In the genomic region with DNA sequence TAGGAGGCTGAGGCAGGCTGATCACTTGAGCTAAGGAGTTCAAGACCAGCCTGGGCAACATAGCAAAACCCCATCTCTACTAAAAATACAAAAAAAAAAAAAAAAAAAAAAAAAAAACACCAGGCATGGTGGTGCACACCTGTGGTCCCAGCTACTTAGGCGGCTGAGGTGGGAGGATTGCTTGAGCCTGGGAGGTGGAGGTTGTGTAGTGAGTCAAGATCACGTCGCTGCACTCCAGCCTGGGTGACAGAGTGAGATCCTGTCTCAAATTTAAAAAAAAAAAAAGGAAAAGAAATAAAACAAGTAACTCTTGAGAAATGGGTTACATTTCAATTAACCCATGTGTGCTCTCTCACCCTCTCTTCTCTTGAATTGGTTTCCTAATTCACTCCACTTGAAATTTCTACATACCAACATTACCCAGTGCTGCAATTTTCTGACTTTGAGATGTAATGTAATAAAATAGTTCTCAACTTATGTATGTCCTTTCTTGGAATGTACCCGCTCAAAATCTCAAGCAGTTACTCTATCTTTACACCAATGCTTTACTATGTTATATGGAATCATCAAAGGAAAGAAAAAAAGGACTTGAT, we compare ENCODE assay signal across 17 cellular contexts. TPM values are rescaled to one million over a fixed set of nuclear protein-coding genes. Genes with fewer than 3 reads are reported as not detected.
A peak's percentile ranks its signal among the peaks of the same experiment; 100 is the strongest.
DNase-seq lines count a peak whose midpoint lies in the region; ATAC-seq and TF ChIP-seq lines count a peak whose summit lies in the region.
"Had no signal": no experiment of that assay in that cellular context is flagged by ENCODE, and none has a peak within 500 bp of the region (broad histone marks: within the 10 kb centered on the region; RNA-seq: fewer than 3 reads in every experiment).

No MANE protein-coding gene starts in this region.

- H3K9ac ChIP-seq in adipocyte (ENCODE audit: low read length), result no peak overlapping the region
- H3K9ac ChIP-seq: BLaER1 had no signal

- H3K4me1 Mint-ChIP-seq in activated naive CD8-positive, alpha-beta T cell (ENCODE audit: low read depth), result peaks cover 13% of the 10 kb centered on the region
- H3K4me1 Mint-ChIP-seq in activated naive CD8-positive, alpha-beta T cell treated with anti-CD3 and anti-CD28 coated beads, Interleukin-2, amount 50 U/mL, for 24 hours, result peaks cover 10% of the 10 kb centered on the region
- H3K4me1 Mint-ChIP-seq in natural killer cell treated with Interleukin-12 subunit alpha and Interleukin-12 subunit beta and Interleukin-15 and Interleukin-18, amount 100 ng/mL, for 72 hours (ENCODE audit: low read depth in 2 of 2), result peaks cover 0 to 4% of the 10 kb centered on the region in 2 donors
- H3K4me1 Mint-ChIP-seq: GM23338, H9 had no signal

- H3K4me3 ChIP-seq in adipocyte (ENCODE audit: low read length) (no peak overlapping the region), lung (no peak overlapping the region)
- H3K4me3 ChIP-seq: BLaER1, GM23338 had no signal

- no peak overlapping the region for H3K4me3 Mint-ChIP-seq in activated naive CD8-positive, alpha-beta T cell
- no peak overlapping the region for H3K4me3 Mint-ChIP-seq in activated naive CD8-positive, alpha-beta T cell treated with anti-CD3 and anti-CD28 coated beads, Interleukin-2, amount 50 U/mL, for 24 hours
- no peak overlapping the region for H3K4me3 Mint-ChIP-seq in natural killer cell treated with Interleukin-12 subunit alpha and Interleukin-12 subunit beta and Interleukin-15 and Interleukin-18, amount 100 ng/mL, for 72 hours
- H3K4me3 Mint-ChIP-seq: CD14-positive monocyte; CD4-positive, alpha-beta memory T cell; GM23338; H9 had no signal

- no peaks in the 10 kb centered on the region for H3K9me3 ChIP-seq in adipocyte (ENCODE audit: control insufficient read depth, low read length)
- no peaks in the 10 kb centered on the region for H3K9me3 ChIP-seq in lung (ENCODE audit: control insufficient read depth in 2 of 2, insufficient read depth in 1 of 2, low read length in 1 of 2)
- H3K9me3 ChIP-seq: BLaER1 had no signal

- intact Hi-C loops in left colon (cut with DNase I, micrococcal nuclease), result no loop called here

- no peaks in the 10 kb centered on the region for H3K27me3 Mint-ChIP-seq in activated naive CD8-positive, alpha-beta T cell
- H3K27me3 Mint-ChIP-seq in activated naive CD8-positive, alpha-beta T cell treated with anti-CD3 and anti-CD28 coated beads, Interleukin-2, amount 50 U/mL, for 24 hours, result no peaks in the 10 kb centered on the region
- no peaks in the 10 kb centered on the region for H3K27me3 Mint-ChIP-seq in natural killer cell treated with Interleukin-12 subunit alpha and Interleukin-12 subunit beta and Interleukin-15 and Interleukin-18, amount 100 ng/mL, for 72 hours
- H3K27me3 Mint-ChIP-seq: CD4-positive, alpha-beta memory T cell had no signal

- peak overlapping the region; percentile 54 for H3K27ac Mint-ChIP-seq in activated naive CD8-positive, alpha-beta T cell
- no peak overlapping the region for H3K27ac Mint-ChIP-seq in activated naive CD8-positive, alpha-beta T cell treated with anti-CD3 and anti-CD28 coated beads, Interleukin-2, amount 50 U/mL, for 24 hours
- H3K27ac Mint-ChIP-seq in natural killer cell treated with Interleukin-12 subunit alpha and Interleukin-12 subunit beta and Interleukin-15 and Interleukin-18, amount 100 ng/mL, for 72 hours, result no peak overlapping the region
- H3K27ac Mint-ChIP-seq: CD14-positive monocyte, GM23338 had no signal

- no peak for ATAC-seq in activated naive CD8-positive, alpha-beta T cell treated with anti-CD3 and anti-CD28 coated beads, Interleukin-2, amount 50 U/mL, for 24 hours
- peak; percentile 66 for ATAC-seq in lung (ENCODE audit: insufficient read depth, low FRiP score)
- ATAC-seq in natural killer cell treated with Interleukin-12 subunit alpha and Interleukin-12 subunit beta and Interleukin-15 and Interleukin-18, amount 100 ng/mL, for 72 hours, result no peak
- ATAC-seq in left colon, result no peak
- ATAC-seq: GM23338 had no signal

- H3K4me1 ChIP-seq in adipocyte (ENCODE audit: control insufficient read depth, insufficient read depth, low read length) (peaks cover 11% of the 10 kb centered on the region), lung (ENCODE audit: control insufficient read depth in 2 of 2, insufficient read depth in 2 of 2, low read length in 2 of 2) (no peaks in the 10 kb centered on the region)
- H3K4me1 ChIP-seq: BLaER1 had no signal

- H3K36me3 Mint-ChIP-seq in activated naive CD8-positive, alpha-beta T cell, result peaks cover 17% of the 10 kb centered on the region
- peaks cover 60% of the 10 kb centered on the region for H3K36me3 Mint-ChIP-seq in activated naive CD8-positive, alpha-beta T cell treated with anti-CD3 and anti-CD28 coated beads, Interleukin-2, amount 50 U/mL, for 24 hours (ENCODE audit: low read depth)
- H3K36me3 Mint-ChIP-seq in natural killer cell treated with Interleukin-12 subunit alpha and Interleukin-12 subunit beta and Interleukin-15 and Interleukin-18, amount 100 ng/mL, for 72 hours, result peaks cover 24% of the 10 kb centered on the region

- H3K27me3 ChIP-seq in adipocyte (replicated peaks; ENCODE audit: control insufficient read depth, insufficient read depth, low read length), result no peaks in the 10 kb centered on the region
- no peaks in the 10 kb centered on the region for H3K27me3 ChIP-seq in lung (ENCODE audit: control insufficient read depth, insufficient read depth)
- H3K27me3 ChIP-seq: BLaER1 had no signal

- WGBS in lung, 2 donors, result 77 to 97% methylated on average over 4 of the region's 4 CpGs

- H3K9me3 Mint-ChIP-seq in activated naive CD8-positive, alpha-beta T cell (ENCODE audit: low read depth), result no peaks in the 10 kb centered on the region
- no peaks in the 10 kb centered on the region for H3K9me3 Mint-ChIP-seq in activated naive CD8-positive, alpha-beta T cell treated with anti-CD3 and anti-CD28 coated beads, Interleukin-2, amount 50 U/mL, for 24 hours
- H3K9me3 Mint-ChIP-seq in natural killer cell treated with Interleukin-12 subunit alpha and Interleukin-12 subunit beta and Interleukin-15 and Interleukin-18, amount 100 ng/mL, for 72 hours, result no peaks in the 10 kb centered on the region
- H3K9me3 Mint-ChIP-seq: CD14-positive monocyte; CD4-positive, alpha-beta memory T cell; GM23338; H9 had no signal

- DNase-seq in activated naive CD8-positive, alpha-beta T cell treated with anti-CD3 and anti-CD28 coated beads, Interleukin-2, amount 50 U/mL, for 24 hours, result no peak
- DNase-seq in adipocyte (ENCODE audit: low read depth) (peak; percentile 47), lung (ENCODE audit: low spot score) (no peak), NCI-H1930 (lab: John Stamatoyannopoulos, UW) (no peak), iPS-NIHi7 (ENCODE audit: extremely low spot score) (no peak), left colon (no peak)
- DNase-seq in natural killer cell treated with Interleukin-12 subunit alpha and Interleukin-12 subunit beta and Interleukin-15 and Interleukin-18, amount 100 ng/mL, for 72 hours (ENCODE audit: low spot score), result no peak
- DNase-seq: 8988T; CD4-positive, alpha-beta memory T cell; DMS153; DMS79; GDM1; H9 had no signal

- H3K27ac ChIP-seq in lung (ENCODE audit: low read depth in 1 of 2, low read length in 1 of 2), result no peak overlapping the region
- H3K27ac ChIP-seq: BLaER1 had no signal

- H3K36me3 ChIP-seq in adipocyte (ENCODE audit: control insufficient read depth, insufficient read depth, low read length, severe bottlenecking) (peaks cover 34% of the 10 kb centered on the region), lung (ENCODE audit: control insufficient read depth in 2 of 2, insufficient read depth in 2 of 2, low read length in 2 of 2) (peaks cover 5 to 9% of the 10 kb centered on the region in 2 donors)

- TF ChIP-seq CTCF in lung (IDR thresholded peaks at IDR 0.05; ENCODE audit: control extremely low read depth, extremely low read depth), result no peak

RNA-seq across cellular contexts. Expression of a gene that starts 35.8 kb away (rescaled TPM):
- total RNA-seq in lung (100 to 1,000 TPM in 1 of 2 donors, 10 to 100 TPM in 1; 63.3 to 137 TPM), left colon (10 to 100 TPM; 33.7 to 37.0 TPM)
- polyA plus RNA-seq in lung, result 10 to 100 TPM; 15.0 to 20.8 TPM
- total RNA-seq in natural killer cell treated with Interleukin-12 subunit alpha and Interleukin-12 subunit beta and Interleukin-15 and Interleukin-18, amount 100 ng/mL, for 72 hours, result 10 to 100 TPM; 23.9 to 26.7 TPM
